19 cellular contexts compared by ENCODE assay signal in the genomic region with DNA sequence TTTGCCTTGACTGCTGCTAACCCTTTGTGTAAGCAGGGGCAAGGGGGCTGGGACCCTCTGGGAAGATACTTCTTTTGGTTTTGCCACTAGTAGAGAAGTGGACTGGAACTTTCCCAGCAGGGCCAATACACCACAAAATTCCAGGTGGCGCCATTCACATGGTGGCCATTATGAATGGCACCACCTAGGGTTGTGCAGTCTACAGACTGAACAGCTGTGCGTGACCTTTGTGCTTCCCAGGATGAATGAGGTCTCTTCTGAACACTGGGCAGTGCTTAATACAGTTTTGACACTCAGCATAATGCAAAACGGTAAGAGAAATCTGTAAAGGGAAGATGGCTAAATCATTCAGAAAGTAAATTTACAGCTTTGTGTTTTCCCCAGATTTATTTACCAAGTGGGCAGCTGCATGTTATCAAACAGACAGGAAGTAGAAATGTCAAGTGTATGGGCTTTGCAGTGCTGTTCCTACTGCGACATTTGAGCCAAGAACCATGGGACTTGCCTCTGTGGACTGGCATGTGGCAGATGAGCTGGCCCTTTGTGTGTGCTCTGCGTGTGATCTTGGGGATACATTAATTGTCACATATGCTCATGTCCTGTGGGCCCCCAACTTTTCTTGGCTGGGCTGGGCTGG. TPM values are rescaled to one million over a fixed set of nuclear protein-coding genes. Genes with fewer than 3 reads are reported as not detected.
DNase-seq lines count a peak whose midpoint lies in the region; ATAC-seq, FAIRE-seq and TF ChIP-seq lines count a peak whose summit lies in the region.
"Had no signal": no experiment of that assay in that cellular context is flagged by ENCODE, and none has a peak within 500 bp of the region (broad histone marks: within the 10 kb centered on the region; RNA-seq: fewer than 3 reads in every experiment).

No MANE protein-coding gene starts in this region.

- H3K18ac ChIP-seq in H1 (ENCODE audit: extremely low read depth, low read length): no peak overlapping the region

- TF ChIP-seq CTCF in A673 (conservative IDR thresholded peaks at IDR 0.05; ENCODE audit: low read depth, low read length): peak; percentile 39; the same call in 1 of the 2 replicates
- peak; percentile 53 to 63 for TF ChIP-seq CTCF in GM23338 (conservative IDR thresholded peaks at IDR 0.05; ENCODE audit: low read depth in 2 of 2)
- TF ChIP-seq CTCF in H1 (IDR thresholded peaks at IDR 0.05; ENCODE audit: control extremely low read depth in 1 of 3, insufficient read depth in 1 of 3, low read depth in 1 of 3, low read length in 3 of 3): peak; percentile 32 to 53 (median 50); a peak in 3 of 4 replicates
- no peak for TF ChIP-seq CTCF in RWPE1 (conservative IDR thresholded peaks at IDR 0.05; ENCODE audit: low read depth)
- TF ChIP-seq CTCF in osteoblast (IDR thresholded peaks at IDR 0.05; ENCODE audit: extremely low read depth, low read depth, low read length): no peak

- H3K4me1 Mint-ChIP-seq in GM23338: peaks cover 5% of the 10 kb centered on the region; the same call in 2 of the 3 replicates
- H3K4me1 Mint-ChIP-seq: neural crest cell had no signal

- no peak overlapping the region for H4K5ac ChIP-seq in H1 (ENCODE audit: insufficient read length, low read depth, low read length)

- intact Hi-C loops in A673 (cut with micrococcal nuclease; ENCODE audit: unreplicated experiment): loop anchor here (5.0 kb wide), 1 partner anchor 200 kb away; no protein-coding TSS in a partner anchor

- peaks cover 3% of the 10 kb centered on the region for H3K4me1 ChIP-seq in A673 (ENCODE audit: insufficient read depth, low read length, poor library complexity, severe bottlenecking)
- no peaks in the 10 kb centered on the region for H3K4me1 ChIP-seq in GM23338 (ENCODE audit: insufficient read depth)
- no peaks in the 10 kb centered on the region for H3K4me1 ChIP-seq in H1 (replicated peaks in 1 of 4; ENCODE audit: control insufficient read depth in 3 of 4, insufficient read depth in 4 of 4, low read length in 3 of 4)
- no peaks in the 10 kb centered on the region for H3K4me1 ChIP-seq in osteoblast (ENCODE audit: insufficient read depth, low read length)

- FAIRE-seq in H1 (lab: Jason Lieb, UNC): no peak
- FAIRE-seq: kidney had no signal

- no peak for TF ChIP-seq EP300 in H1 (IDR thresholded peaks at IDR 0.05; ENCODE audit: borderline replicate concordance in 1 of 2, low read depth in 2 of 2, low read length in 2 of 2)

- H3K27ac ChIP-seq in A673 (ENCODE audit: low read depth, low read length, poor library complexity, severe bottlenecking) (no peak overlapping the region), GM23338 (ENCODE audit: low read depth) (no peak overlapping the region), H1 (ENCODE audit: low read depth, low read length) (no peak overlapping the region), RWPE1 (no peak overlapping the region), osteoblast (ENCODE audit: low read depth, low read length) (no peak overlapping the region)

- ATAC-seq in GM23338 (no peak; the same call in 1 of the 3 replicates), GM18861 (IDR thresholded peaks at IDR 0.05; ENCODE audit: unreplicated experiment) (no peak)
- ATAC-seq: activated T-cell treated with anti-CD3 and anti-CD28 coated beads, Interleukin-2, amount 50 U/mL, for 72 hours; SK-N-SH treated with all-trans-retinoic acid at 6 μM for 48 hours had no signal

- no peak overlapping the region for H3K4me3 ChIP-seq in A673 (ENCODE audit: low read depth, low read length, poor library complexity, severe bottlenecking)
- no peak overlapping the region for H3K4me3 ChIP-seq in GM23338
- no peak overlapping the region for H3K4me3 ChIP-seq in H1 (ENCODE audit: extremely low read depth in 1 of 4, insufficient read depth in 2 of 4, low read depth in 3 of 4, low read length in 4 of 4)
- no peak overlapping the region for H3K4me3 ChIP-seq in osteoblast (ENCODE audit: insufficient read depth, low read length)

- no peak for TF ChIP-seq POLR2A in H1 (IDR thresholded peaks at IDR 0.05; ENCODE audit: control extremely low read depth in 1 of 2, low read depth in 2 of 2, low read length in 2 of 2)

- CTCF ChIA-PET in A673 (lab: Charles Lee): interaction anchor here (0.6 kb wide), 1 partner anchor 34 kb away, joined by 3 read pairs; no protein-coding TSS in a partner anchor
- CTCF ChIA-PET in H1 (lab: Charles Lee; ENCODE audit: partially characterized antibody): interaction anchor here (0.6 to 5.2 kb wide), 25 partner anchors 9 to 292 kb away, joined by 3 to 42 read pairs (median 4); a partner anchor contains a TSS
- CTCF ChIA-PET in RWPE1 (lab: Yijun Ruan, JAX): interaction anchor here (0.5 to 1.6 kb wide), 3 partner anchors 91 to 325 kb away, joined by 3 to 5 read pairs (median 3); no protein-coding TSS in a partner anchor

- no peak overlapping the region for H2BK120ac ChIP-seq in H1 (replicated peaks; ENCODE audit: low read depth, low read length)

- POLR2A ChIA-PET in A673 (lab: Charles Lee; ENCODE audit: low non-redundant PET): no interaction called here
- POLR2A ChIA-PET in H1 (lab: Charles Lee; ENCODE audit: partially characterized antibody): interaction anchor here (0.9 kb wide), 1 partner anchor 10 kb away, joined by 4 read pairs; no protein-coding TSS in a partner anchor
- POLR2A ChIA-PET in RWPE1 (lab: Yijun Ruan, JAX; ENCODE audit: low non-redundant PET): no interaction called here

- no peak overlapping the region for H3K9ac ChIP-seq in H1 (replicated peaks in 1 of 4; ENCODE audit: extremely low read depth in 1 of 4, low read depth in 3 of 4, low read length in 3 of 4)

- no peak overlapping the region for H2BK5ac ChIP-seq in H1 (ENCODE audit: low read depth, low read length)

- H3K9me3 ChIP-seq in A673 (ENCODE audit: low read depth, low read length, poor library complexity, severe bottlenecking) (no peaks in the 10 kb centered on the region), H1 (ENCODE audit: insufficient read depth in 2 of 2, low read depth in 1 of 2, low read length in 1 of 2) (no peaks in the 10 kb centered on the region), osteoblast (ENCODE audit: low read depth, low read length) (no peaks in the 10 kb centered on the region)

- no peaks in the 10 kb centered on the region for H3K36me3 ChIP-seq in A673 (ENCODE audit: insufficient read depth, low read length, poor library complexity, severe bottlenecking)
- H3K36me3 ChIP-seq in GM23338 (ENCODE audit: insufficient read depth): no peaks in the 10 kb centered on the region
- H3K36me3 ChIP-seq in H1 (ENCODE audit: control insufficient read depth in 2 of 4, insufficient read depth in 4 of 4, low read length in 3 of 4): 0 out of 8 replicates have a peak, but pooled peaks cover 0 to 2% (median 0%) of the 10 kb centered on the region in 4 experiments
- no peaks in the 10 kb centered on the region for H3K36me3 ChIP-seq in osteoblast (ENCODE audit: insufficient read depth, low read length)

- no peaks in the 10 kb centered on the region for H3K27me3 Mint-ChIP-seq in GM23338 (ENCODE audit: insufficient read depth, low read depth, poor library complexity)

- no TSS peak for BruUV-seq in A673 (replicated peaks; lab: Mats Ljungman, UMichigan)

- no peaks in the 10 kb centered on the region for H3K9me3 Mint-ChIP-seq in GM23338
- H3K9me3 Mint-ChIP-seq: activated CD4-positive, alpha-beta memory T cell treated with anti-CD3 and anti-CD28 coated beads for 36 hours; activated T-cell treated with anti-CD3 and anti-CD28 coated beads, Interleukin-2, amount 50 U/mL, for 72 hours; neural crest cell had no signal

- H2BK12ac ChIP-seq in H1 (ENCODE audit: low read depth, low read length): no peak overlapping the region

- no peak overlapping the region for H2AK5ac ChIP-seq in H1 (ENCODE audit: low read depth, low read length)

- H3F3A ChIP-seq in GM23338 (replicated peaks; ENCODE audit: low read depth): no peaks in the 10 kb centered on the region

- no peak overlapping the region for H3K23ac ChIP-seq in H1 (ENCODE audit: insufficient read length)

- 82% methylated on average over 5 of the region's 5 CpGs; no CpG with 5 or more reads in 1 of the 2 experiments for WGBS in H1 (ENCODE audit: extremely low coverage in 1 of 2, insufficient coverage in 1 of 2, insufficient read length in 1 of 2, insufficient replicate concordance in 2 of 2, low coverage in 1 of 2, low lambda C conversion rate in 2 of 2, missing lambda C conversion rate in 1 of 2), 2 experiments

- H3K56ac ChIP-seq in H1 (replicated peaks; ENCODE audit: insufficient read length, low read depth, low read length): no peak overlapping the region

- H3K9me2 ChIP-seq in GM23338 (ENCODE audit: insufficient read depth): no peaks in the 10 kb centered on the region

- H3K79me2 ChIP-seq in GM23338 (replicated peaks; ENCODE audit: insufficient read depth) (no peaks in the 10 kb centered on the region), H1 (ENCODE audit: control insufficient read depth in 1 of 2, insufficient read depth in 2 of 2, low read length in 2 of 2) (no peaks in the 10 kb centered on the region), osteoblast (ENCODE audit: insufficient read depth, low read length) (no peaks in the 10 kb centered on the region)

- DNase-seq in A673 (ENCODE audit: low spot score) (no peak), GM23338 (ENCODE audit: low spot score) (peak; percentile 31), NCI-H510A treated with DMSO at 0.1 percent for 48 hours (lab: John Stamatoyannopoulos, UW) (peak; percentile 95), H1 (ENCODE audit: low read depth in 1 of 2, low spot score in 2 of 2) (no peak), COR-L47 (lab: John Stamatoyannopoulos, UW) (no peak), RWPE1 (ENCODE audit: low spot score) (no peak), osteoblast (ENCODE audit: insufficient read length, low spot score, missing footprints) (no peak)
- DNase-seq: activated CD4-positive, alpha-beta memory T cell treated with anti-CD3 and anti-CD28 coated beads for 36 hours; activated T-cell treated with anti-CD3 and anti-CD28 coated beads, Interleukin-2, amount 50 U/mL, for 72 hours; effector CD8-positive, alpha-beta T cell; KBM-7; kidney; NCI-H1048; NCI-H226; retina had no signal

- H2BK15ac ChIP-seq in H1 (ENCODE audit: low read length): no peak overlapping the region

- no peaks in the 10 kb centered on the region for H3K79me1 ChIP-seq in H1 (ENCODE audit: low read depth, low read length)

- no peak overlapping the region for H3K4ac ChIP-seq in H1 (replicated peaks; ENCODE audit: insufficient read length, low read depth, low read length)

- H3K4me2 ChIP-seq in GM23338 (no peak overlapping the region), H1 (ENCODE audit: insufficient read depth in 1 of 2, low read depth in 2 of 2, low read length in 2 of 2) (no peak overlapping the region), osteoblast (ENCODE audit: insufficient read depth, low read length) (no peak overlapping the region)

- H2BK20ac ChIP-seq in H1 (ENCODE audit: low read length): no peak overlapping the region

- H4K20me1 ChIP-seq in GM23338 (replicated peaks; ENCODE audit: insufficient read depth) (no peaks in the 10 kb centered on the region), H1 (replicated peaks in 1 of 2; ENCODE audit: control insufficient read depth in 1 of 2, insufficient read depth in 2 of 2, low read length in 2 of 2) (no peaks in the 10 kb centered on the region), osteoblast (ENCODE audit: insufficient read depth, low read length) (no peaks in the 10 kb centered on the region)

- H3K23me2 ChIP-seq in H1 (ENCODE audit: low read depth, low read length): no peaks in the 10 kb centered on the region

- H2AFZ ChIP-seq in GM23338: no peak overlapping the region
- H2AFZ ChIP-seq in H1 (ENCODE audit: low read length): no peak overlapping the region
- no peak overlapping the region for H2AFZ ChIP-seq in osteoblast (ENCODE audit: low read length)

- H3K4me3 Mint-ChIP-seq in GM23338: no peak overlapping the region
- H3K4me3 Mint-ChIP-seq: activated CD4-positive, alpha-beta memory T cell treated with anti-CD3 and anti-CD28 coated beads for 36 hours; activated T-cell treated with anti-CD3 and anti-CD28 coated beads, Interleukin-2, amount 50 U/mL, for 72 hours; neural crest cell had no signal

- peak; percentile 9 to 32; a peak in 2 of 4 replicates for TF ChIP-seq RAD21 in H1 (IDR thresholded peaks at IDR 0.05 in 1 of 2, conservative IDR thresholded peaks at IDR 0.05 in 1 of 2; ENCODE audit: low read depth in 2 of 2, low read length in 2 of 2)

- H4K8ac ChIP-seq in H1 (ENCODE audit: extremely low read depth, insufficient read depth, low read length): no peak overlapping the region

- no peaks in the 10 kb centered on the region; the same call in 2 of the 3 replicates for H3K36me3 Mint-ChIP-seq in GM23338 (ENCODE audit: low read depth)
- H3K36me3 Mint-ChIP-seq: activated CD4-positive, alpha-beta memory T cell treated with anti-CD3 and anti-CD28 coated beads for 36 hours had no signal

- no peak overlapping the region for H3K27ac Mint-ChIP-seq in GM23338
- H3K27ac Mint-ChIP-seq: activated CD4-positive, alpha-beta memory T cell treated with anti-CD3 and anti-CD28 coated beads for 36 hours; activated T-cell treated with anti-CD3 and anti-CD28 coated beads, Interleukin-2, amount 50 U/mL, for 72 hours had no signal

- no peak overlapping the region for H3K14ac ChIP-seq in H1 (ENCODE audit: insufficient read length)

- H4K91ac ChIP-seq in H1 (replicated peaks; ENCODE audit: insufficient read length, low read length): no peak overlapping the region

- no peaks in the 10 kb centered on the region for H3K27me3 ChIP-seq in A673 (replicated peaks; ENCODE audit: insufficient read depth, low read depth, low read length, poor library complexity)
- H3K27me3 ChIP-seq in GM23338 (ENCODE audit: insufficient read depth): no peaks in the 10 kb centered on the region
- H3K27me3 ChIP-seq in H1 (replicated peaks in 1 of 4; ENCODE audit: control insufficient read depth in 3 of 4, extremely low read depth in 1 of 4, insufficient read depth in 3 of 4, low read length in 3 of 4): no peaks in the 10 kb centered on the region
- H3K27me3 ChIP-seq in osteoblast (ENCODE audit: insufficient read depth, low read length): peaks cover 7% of the 10 kb centered on the region

RNA-seq across cellular contexts. Expression of a gene that starts 9.2 kb away (rescaled TPM):
- total RNA-seq in A673 (2021) (0.24 and 0.61 TPM in 2 replicates), osteoblast (under 0.01 and 0.29 TPM in 2 replicates)
- total RNA-seq in GM23338 (2014; rRNA removed; shearing (Covaris generic)): 6.9 and 9.5 TPM in 2 replicates
- polyA plus RNA-seq in GM23338 (2016; fragmentation: Nextera tagmentation; extraction: Ambion mirVana) (5.3 and 6.1 TPM in 2 replicates), H1 (2011; rRNA removed) (18.1 and 26.6 TPM in 2 replicates)
- 5.6 and 5.8 TPM in 2 replicates for total RNA-seq in H1 (2021; fragmentation: NEBNext Ultra II Directional; extraction: Animal tissue kit (Norgen Biotek cat#: 25700))
- polyA plus RNA-seq in H1 (2011; cell fraction: cytosol; rRNA removed): 13.5 TPM
- 30.8 TPM for polyA plus RNA-seq in H1 (2011; cell fraction: nucleus; rRNA removed)
- polyA plus RNA-seq in H1 (2012, experiment 1 of 2): 3.8 to 6.5 TPM (median 5.6 TPM) in 4 replicates
- 4.8 TPM for polyA plus RNA-seq in H1 (2012, experiment 2 of 2)
- 3.1 TPM for polyA plus RNA-seq in H1 (2013, experiment 1 of 2)
- polyA plus RNA-seq in H1 (2013, experiment 2 of 2): 3.5 TPM
- 17.6 and 18.5 TPM in 2 replicates for polyA minus RNA-seq in H1 (2011; rRNA and poly(A)+ RNA removed)
- 4.4 TPM for polyA minus RNA-seq in H1 (2011; cell fraction: cytosol; rRNA and poly(A)+ RNA removed)
- 12.7 TPM for polyA minus RNA-seq in H1 (2011; cell fraction: nucleus; rRNA and poly(A)+ RNA removed)
- polyA plus RNA-seq: fibroblast of lung had no signal

Comparison
In these comparisons a context has a peak if more than half of its experiments do, and no peak if none do; other contexts are left out.
1. DNase-seq: peak in GM23338 (single experiment) and NCI-H510A treated with DMSO at 0.1 percent for 48 hours (single experiment); none in A673 (single experiment), H1 (0 of 2), COR-L47 (single experiment), RWPE1 (single experiment) and osteoblast (single experiment).
2. CTCF ChIP-seq: peak in A673 (single experiment), GM23338 (2 of 2) and H1 (3 of 3); none in RWPE1 (single experiment) and osteoblast (single experiment).